Comparison of ENCODE assay signal across 22 cellular contexts in genomic region chr1:41528106-41528505, GRCh38. TPM values are rescaled to one million over a fixed set of nuclear protein-coding genes. Genes with fewer than 3 reads are reported as not detected.
"Had no signal": no experiment of that assay in that cellular context is flagged by ENCODE, and none has a peak within 500 bp of the region (broad histone marks: within the 10 kb centered on the region; RNA-seq: fewer than 3 reads in every experiment).

No MANE protein-coding gene starts in this region.

- H3K4me1 Mint-ChIP-seq: activated CD4-positive, alpha-beta T cell treated with anti-CD3 and anti-CD28 coated beads, Interleukin-2, amount 10 ng/mL, durations not matched to agents 7 days and 5 days; neural progenitor cell had no signal

- H3K9ac ChIP-seq: neural progenitor cell had no signal

- H3K36me3 ChIP-seq: neural progenitor cell, ovary had no signal

- H3K4me3 Mint-ChIP-seq: activated CD4-positive, alpha-beta T cell treated with anti-CD3 and anti-CD28 coated beads, Interleukin-2, amount 10 ng/mL, durations not matched to agents 7 days and 5 days; activated naive CD8-positive, alpha-beta T cell treated with anti-CD3 and anti-CD28 coated beads, Interleukin-2, amount 10 ng/mL, durations not matched to agents 7 days and 5 days; activated T-cell treated with anti-CD3 and anti-CD28 coated beads, Interleukin-2, amount 50 U/mL, for 4 hours; neural progenitor cell; type B pancreatic cell had no signal

- H3K4me1 ChIP-seq: body of pancreas, neural progenitor cell had no signal

- DNase-seq: activated CD4-positive, alpha-beta T cell treated with anti-CD3 and anti-CD28 coated beads, Interleukin-2, amount 10 ng/mL, durations not matched to agents 7 days and 5 days; activated CD8-positive, alpha-beta memory T cell treated with anti-CD3 and anti-CD28 coated beads, Interleukin-2, amount 50 U/mL, for 4 hours; activated effector memory CD4-positive, alpha-beta T cell treated with Interleukin-2 at 50 U/mL for 16 hours; activated naive CD8-positive, alpha-beta T cell treated with anti-CD3 and anti-CD28 coated beads, Interleukin-2, amount 10 ng/mL, durations not matched to agents 7 days and 5 days; activated T-cell treated with anti-CD3 and anti-CD28 coated beads, Interleukin-2, amount 50 U/mL, for 4 hours; amygdala; body of pancreas; caudate nucleus; erythroblast; stimulated activated naive CD4-positive, alpha-beta T cell treated with Interleukin-2 at 50 U/mL for 16 hours; T1000 had no signal

- H3K4me3 ChIP-seq: body of pancreas, coronary artery, neural progenitor cell, ovary had no signal

- H3K27me3 ChIP-seq: body of pancreas, neural progenitor cell, ovary had no signal

- FAIRE-seq: endometrium, frontal cortex, keratinocyte had no signal

- H3K27ac ChIP-seq: body of pancreas, coronary artery, neural progenitor cell, ovary had no signal

- ATAC-seq: activated T-cell treated with anti-CD3 and anti-CD28 coated beads, Interleukin-2, amount 50 U/mL, for 4 hours; body of pancreas; left lobe of liver had no signal

- H3K9me3 Mint-ChIP-seq: activated T-cell treated with anti-CD3 and anti-CD28 coated beads, Interleukin-2, amount 50 U/mL, for 4 hours; neural progenitor cell; type B pancreatic cell had no signal

- H3K27ac Mint-ChIP-seq: activated CD4-positive, alpha-beta T cell treated with anti-CD3 and anti-CD28 coated beads, Interleukin-2, amount 10 ng/mL, durations not matched to agents 7 days and 5 days; activated naive CD8-positive, alpha-beta T cell treated with anti-CD3 and anti-CD28 coated beads, Interleukin-2, amount 10 ng/mL, durations not matched to agents 7 days and 5 days; neural progenitor cell; type B pancreatic cell had no signal

- H3K36me3 Mint-ChIP-seq: neural progenitor cell, type B pancreatic cell had no signal

- H3K9me3 ChIP-seq: body of pancreas, ovary had no signal

RNA-seq across cellular contexts. Expression of gene EDN2, which starts 43.6 kb away (rescaled TPM):
- total RNA-seq: activated CD4-positive, alpha-beta T cell treated with anti-CD3 and anti-CD28 coated beads, Interleukin-2, amount 10 ng/mL, durations not matched to agents 7 days and 5 days; activated naive CD8-positive, alpha-beta T cell treated with anti-CD3 and anti-CD28 coated beads, Interleukin-2, amount 10 ng/mL, durations not matched to agents 7 days and 5 days; activated T-cell treated with anti-CD3 and anti-CD28 coated beads, Interleukin-2, amount 50 U/mL, for 4 hours; frontal cortex; left lobe of liver; mononuclear cell; pulmonary artery endothelial cell; T-helper 1 cell treated with Interleukin-12 subunit alpha and Interleukin-12 subunit beta and Interleukin-4 antibody, amounts not matched to agents 30 ng/mL and 1 ng/mL, for 36 hours had no signal
- polyA plus RNA-seq: ovary had no signal
